ENCODE assay signal across 8 cellular contexts in the genomic region with DNA sequence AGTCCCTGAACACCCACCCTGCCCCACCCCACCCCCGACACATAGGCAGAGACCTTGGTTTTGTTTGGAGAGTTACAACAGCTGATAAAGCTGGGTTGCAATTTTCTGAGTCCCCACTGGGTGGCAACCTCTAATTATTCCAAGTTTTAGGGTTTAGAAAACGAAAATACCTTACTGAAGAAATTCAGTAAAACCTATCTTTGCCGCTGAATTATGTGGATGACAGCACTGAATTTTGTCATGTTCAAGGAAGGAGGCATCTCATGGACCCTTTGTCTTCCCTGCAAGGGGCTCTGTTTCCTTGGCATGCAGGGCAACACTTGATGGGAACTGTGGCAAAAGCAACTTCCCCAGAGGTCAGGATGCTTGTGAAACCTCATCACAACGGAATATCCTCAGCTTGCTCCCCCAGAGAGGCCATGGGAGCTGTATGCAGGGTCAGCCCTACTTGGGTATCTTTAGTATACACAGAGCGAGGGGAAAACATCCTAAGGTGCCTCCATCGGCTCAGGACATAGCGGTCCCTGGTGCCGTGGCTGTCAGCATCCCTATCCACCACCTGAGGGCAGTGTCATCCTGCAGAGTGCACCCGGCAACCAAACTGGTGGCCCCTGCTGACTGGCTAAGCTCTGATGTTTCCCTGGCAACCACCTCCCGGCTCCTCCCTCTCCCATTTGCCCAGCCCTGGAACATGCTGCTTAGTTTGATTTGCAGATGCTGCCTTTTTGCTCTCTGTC.
DNase-seq lines count a peak whose midpoint lies in the region; ATAC-seq lines count a peak whose summit lies in the region.

No MANE protein-coding gene starts in this region.

- H3K27ac ChIP-seq in cingulate gyrus (ENCODE audit: low read depth, low read length): peak overlapping the region; percentile 67

- DNase-seq in A172 (ENCODE audit: low spot score): peak; percentile 98
- DNase-seq in NCI-H345 (lab: John Stamatoyannopoulos, UW): peak; percentile 93
- peak; percentile 80 to 82 for DNase-seq in activated CD4-positive, alpha-beta T cell treated with anti-CD3 and anti-CD28 coated beads for 4 hours
- peak; percentile 88 for DNase-seq in left lobe of liver (ENCODE audit: low spot score)
- peak; percentile 70 for DNase-seq in stimulated activated CD4-positive, alpha-beta T cell treated with anti-CD3 and anti-CD28 coated beads, Interleukin-4, amount 100 ng/mL, for 48 hours (ENCODE audit: low read depth in 2 of 2)

- ATAC-seq in GM18498 (IDR thresholded peaks at IDR 0.05; ENCODE audit: unreplicated experiment) (peak; percentile 86), HG03135 (IDR thresholded peaks at IDR 0.05; ENCODE audit: unreplicated experiment) (peak; percentile 91), left lobe of liver (peak; percentile 96)

Comparison
In these comparisons a context has a peak if more than half of its experiments do, and no peak if none do; other contexts are left out.
1. Peak in every context shown above with its lines: DNase-seq, ATAC-seq and H3K27ac ChIP-seq.